Comparison of ENCODE assay signal across 9 cellular contexts in the genomic region with DNA sequence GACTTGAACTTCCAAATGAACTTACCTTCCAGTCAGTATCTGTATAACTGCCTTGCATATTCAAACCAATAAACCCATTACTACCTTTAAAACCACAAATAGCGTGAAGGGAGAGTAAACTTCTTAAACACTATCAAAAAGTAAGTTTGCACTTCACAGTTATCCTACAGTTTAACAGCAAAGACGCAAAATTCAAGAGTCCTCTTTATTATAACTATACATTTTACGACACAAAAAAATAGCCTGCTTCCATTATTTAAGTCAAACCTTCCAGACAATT. TPM values are rescaled to one million over a fixed set of nuclear protein-coding genes. Genes with fewer than 3 reads are reported as not detected.
DNase-seq lines count a peak whose midpoint lies in the region; ATAC-seq and TF ChIP-seq lines count a peak whose summit lies in the region.
"Had no signal": no experiment of that assay in that cellular context is flagged by ENCODE, and none has a peak within 500 bp of the region (broad histone marks: within the 10 kb centered on the region; RNA-seq: fewer than 3 reads in every experiment).

No MANE protein-coding gene starts in this region.

- peak overlapping the region; percentile 80 for H3K4me3 Mint-ChIP-seq in Calu3 (ENCODE audit: low read depth, unreplicated experiment)
- H3K4me3 Mint-ChIP-seq in nephron progenitor cell, result peak overlapping the region; percentile 97

- H2BK12ac ChIP-seq in neuronal stem cell (ENCODE audit: low read length), result no peak overlapping the region

- H3K36me3 Mint-ChIP-seq in Calu3 (ENCODE audit: insufficient read depth, unreplicated experiment) (peaks cover 36% of the 10 kb centered on the region), nephron progenitor cell (ENCODE audit: low read depth) (peaks cover 9% of the 10 kb centered on the region)

- no peaks in the 10 kb centered on the region; the same call in none of the 2 replicates for H3K36me3 ChIP-seq in MG63
- peaks cover 0 to 2% of the 10 kb centered on the region in 2 donors for H3K36me3 ChIP-seq in neuronal stem cell (replicated peaks in 1 of 2; ENCODE audit: control insufficient read depth in 2 of 2, insufficient read depth in 2 of 2, low read length in 2 of 2)

- H3K27ac ChIP-seq in neuronal stem cell (replicated peaks; ENCODE audit: low read length), result no peak overlapping the region

- H2BK15ac ChIP-seq in neuronal stem cell (ENCODE audit: low read length), result no peak overlapping the region

- no peaks in the 10 kb centered on the region for H3K9me3 Mint-ChIP-seq in Calu3 (ENCODE audit: low read depth, unreplicated experiment)
- peaks cover 4% of the 10 kb centered on the region for H3K9me3 Mint-ChIP-seq in nephron progenitor cell

- H3K4me2 ChIP-seq in neuronal stem cell (ENCODE audit: insufficient read depth, low read length, poor library complexity, severe bottlenecking), result no peak overlapping the region

- H3K23ac ChIP-seq in neuronal stem cell (ENCODE audit: low read depth, low read length, poor library complexity), result no peak overlapping the region

- H3K4me3 ChIP-seq in MG63 (peak overlapping the region; percentile 84), neuronal stem cell (ENCODE audit: low read length in 2 of 2) (peak overlapping the region in 1 of 2 donors; percentile 92)
- H3K4me3 ChIP-seq: lung had no signal

- H3K9ac ChIP-seq in neuronal stem cell (ENCODE audit: low read depth, low read length, poor library complexity), result no peak overlapping the region

- H3K4me1 Mint-ChIP-seq in Calu3 (ENCODE audit: low read depth, unreplicated experiment) (peaks cover 15% of the 10 kb centered on the region), nephron progenitor cell (peaks cover 34% of the 10 kb centered on the region)

- no peak overlapping the region for H3K4ac ChIP-seq in neuronal stem cell (ENCODE audit: low read length)

- CTCF ChIA-PET in Calu3 (lab: Charles Lee), result interaction anchor here (2.0 kb wide), 1 partner anchor 166 kb away, joined by 6 read pairs; no protein-coding TSS in a partner anchor

- peaks cover 0 to 3% of the 10 kb centered on the region in 2 donors for H3K4me1 ChIP-seq in neuronal stem cell (ENCODE audit: control insufficient read depth in 2 of 2, insufficient read depth in 1 of 2, low read depth in 1 of 2, low read length in 2 of 2)

- no peaks in the 10 kb centered on the region for H3K27me3 Mint-ChIP-seq in Calu3 (ENCODE audit: unreplicated experiment)
- H3K27me3 Mint-ChIP-seq in nephron progenitor cell (ENCODE audit: low read depth, poor library complexity), result no peaks in the 10 kb centered on the region

- H3K14ac ChIP-seq in neuronal stem cell (ENCODE audit: low read length), result no peak overlapping the region

- no peak overlapping the region for H2BK5ac ChIP-seq in neuronal stem cell (ENCODE audit: low read length)

- H3K18ac ChIP-seq in neuronal stem cell (ENCODE audit: low read length), result no peak overlapping the region

- H2AFZ ChIP-seq in neuronal stem cell (ENCODE audit: low read length), result no peak overlapping the region

- peak overlapping the region; percentile 42 for H3K27ac Mint-ChIP-seq in Calu3 (ENCODE audit: unreplicated experiment)
- H3K27ac Mint-ChIP-seq in nephron progenitor cell, result no peak overlapping the region

- H3K79me1 ChIP-seq in neuronal stem cell (ENCODE audit: low read depth, low read length), result no peaks in the 10 kb centered on the region

- H3K9me3 ChIP-seq in MG63, result no peaks in the 10 kb centered on the region
- H3K9me3 ChIP-seq in neuronal stem cell (replicated peaks in 1 of 2; ENCODE audit: control insufficient read depth in 2 of 2, insufficient read depth in 1 of 2, low read depth in 1 of 2, low read length in 2 of 2), result no peaks in the 10 kb centered on the region

- no TSS peak for BruUV-seq in Calu3 (replicated peaks; lab: Mats Ljungman, UMichigan)

- intact Hi-C loops in Calu3 (cut with micrococcal nuclease; ENCODE audit: unreplicated experiment), result loop anchor here (5.0 kb wide), 2 partner anchors 74 to 219 kb away; no protein-coding TSS in a partner anchor

- DNase-seq in Calu3 (no peak), MG63 (no peak), cerebellar cortex (ENCODE audit: low spot score) (peak; percentile 26), nephron progenitor cell (no peak), neuronal stem cell (ENCODE audit: low spot score) (no peak), NCI-H1436 treated with DMSO at 0.1 percent for 48 hours (lab: John Stamatoyannopoulos, UW) (no peak)

- H2AK5ac ChIP-seq in neuronal stem cell (ENCODE audit: low read depth, low read length), result no peak overlapping the region

- ATAC-seq in GM19351 (IDR thresholded peaks at IDR 0.05; ENCODE audit: unreplicated experiment) (no peak), HG02973 (IDR thresholded peaks at IDR 0.05; ENCODE audit: unreplicated experiment) (no peak)

- H2BK120ac ChIP-seq in neuronal stem cell (ENCODE audit: low read depth, low read length), result no peak overlapping the region

- H4K91ac ChIP-seq in neuronal stem cell (ENCODE audit: low read depth, low read length, poor library complexity), result no peak overlapping the region

- TF ChIP-seq CTCF in Calu3 (IDR thresholded peaks at IDR 0.05; ENCODE audit: unreplicated experiment), result no peak
- TF ChIP-seq CTCF in nephron progenitor cell (IDR thresholded peaks at IDR 0.05), result no peak

- no peak overlapping the region for H4K8ac ChIP-seq in neuronal stem cell (ENCODE audit: low read depth, low read length)

- H3K27me3 ChIP-seq in MG63 (no peaks in the 10 kb centered on the region), neuronal stem cell (ENCODE audit: control insufficient read depth in 3 of 3, insufficient read depth in 3 of 3, low read depth in 1 of 3, low read length in 3 of 3) (no peaks in the 10 kb centered on the region)

- WGBS in neuronal stem cell (ENCODE audit: extremely low coverage in 2 of 2, insufficient read length in 2 of 2, insufficient replicate concordance in 1 of 2), 2 donors, result 100% methylated on average over 1 of the region's 3 CpGs; no CpG with 5 or more reads in 1 of the 2 donors

RNA-seq across cellular contexts. Expression of a gene that starts 1.8 kb away (rescaled TPM):
- total RNA-seq in Calu3 (2022), result 73.1 and 80.8 TPM in 2 replicates
- total RNA-seq in MG63 (2014; rRNA removed; shearing (Covaris generic); ENCODE audit: low replicate concordance), result 16.3 and 20.7 TPM in 2 replicates
- polyA plus RNA-seq in neuronal stem cell (2013, experiment 1 of 2), result 24.0 TPM
- polyA plus RNA-seq in neuronal stem cell (2013, experiment 2 of 2), result 23.4 TPM

RNA-seq across cellular contexts. Expression of a gene that starts 48.3 kb away (rescaled TPM):
- 24.4 and 27.3 TPM in 2 replicates for total RNA-seq in Calu3 (2022)
- 32.1 and 44.3 TPM in 2 replicates for total RNA-seq in MG63 (2014; rRNA removed; shearing (Covaris generic); ENCODE audit: low replicate concordance)
- 7.0 TPM for polyA plus RNA-seq in neuronal stem cell (2013, experiment 1 of 2)
- polyA plus RNA-seq in neuronal stem cell (2013, experiment 2 of 2), result 7.5 TPM
